ENCODE assay signal across 1 cellular context in genomic region chr1:44617703-44618029, GRCh38.
TF ChIP-seq lines count a peak whose summit lies in the region.

No MANE protein-coding gene starts in this region.

TF ChIP-seq in SK-N-SH, 30 proteins besides CTCF, POLR2A, EP300 and RAD21 (continued from another document):
- TF ChIP-seq ZBTB33 (IDR thresholded peaks at IDR 0.05; ENCODE audit: borderline replicate concordance, low read depth) = no peak
- no peak for TF ChIP-seq REST (IDR thresholded peaks at IDR 0.05; ENCODE audit: low read depth, low read length)
- no peak for TF ChIP-seq SMC3 (IDR thresholded peaks at IDR 0.05; ENCODE audit: low read depth, low read length)
- no peak for TF ChIP-seq USF2 (IDR thresholded peaks at IDR 0.05; ENCODE audit: borderline replicate concordance, low read depth, low read length)
- TF ChIP-seq RXRA (IDR thresholded peaks at IDR 0.05; ENCODE audit: borderline replicate concordance, low read depth) = no peak
- no peak for TF ChIP-seq POLR2AphosphoS5 (IDR thresholded peaks at IDR 0.05; ENCODE audit: low read depth, low read length)
- no peak for TF ChIP-seq SIN3A (IDR thresholded peaks at IDR 0.05; ENCODE audit: borderline replicate concordance, low read depth, low read length)
- no peak for TF ChIP-seq FOSL2 (IDR thresholded peaks at IDR 0.05; ENCODE audit: borderline replicate concordance, low read depth)
- no peak for TF ChIP-seq YY1 (IDR thresholded peaks at IDR 0.05; ENCODE audit: low read depth)
